22 cellular contexts compared by ENCODE assay signal in the genomic region with DNA sequence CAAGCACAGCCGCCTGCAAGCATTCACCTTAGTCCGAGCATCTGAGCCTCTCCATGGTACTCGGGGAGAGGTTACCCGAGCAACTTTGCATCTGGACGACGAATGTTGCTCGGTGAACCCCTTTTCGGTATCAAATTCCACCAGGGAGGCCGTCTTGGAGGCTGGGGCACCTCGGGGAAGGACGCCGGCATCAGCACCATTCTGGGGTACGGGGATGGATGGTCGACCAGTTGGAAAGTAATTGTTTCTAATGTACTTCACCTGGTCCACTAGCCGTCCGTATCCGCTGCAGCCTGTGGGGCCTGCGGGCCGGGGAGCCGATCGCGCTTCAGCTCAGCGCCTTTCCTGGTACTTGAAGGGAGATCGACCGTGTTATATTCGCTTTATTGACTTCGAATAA.
"Had no signal": no experiment of that assay in that cellular context is flagged by ENCODE, and none has a peak within 500 bp of the region (broad histone marks: within the 10 kb centered on the region; RNA-seq: fewer than 3 reads in every experiment).

No MANE protein-coding gene starts in this region.

- DNase-seq: activated CD4-positive, alpha-beta T cell treated with anti-CD3 and anti-CD28 coated beads for 1 hour; activated CD8-positive, alpha-beta memory T cell treated with anti-CD3 and anti-CD28 coated beads for 24 hours; activated CD8-positive, alpha-beta memory T cell treated with anti-CD3 and anti-CD28 coated beads, Interleukin-2, amount 50 U/mL, for 48 hours; activated naive CD4-positive, alpha-beta T cell; cerebellar nuclear complex; effector CD8-positive, alpha-beta T cell; heart right ventricle; immature natural killer cell; natural killer cell; stimulated activated CD4-positive, alpha-beta T cell treated with anti-CD3 and anti-CD28 coated beads, Interleukin-15, amount 100 ng/mL, for 24 hours; stimulated activated CD4-positive, alpha-beta T cell treated with anti-CD3 and anti-CD28 coated beads, Interleukin-2, amount 100 ng/mL, for 48 hours; transverse colon; WERI-Rb-1 had no signal

- H3K9me3 ChIP-seq: breast epithelium, gastroesophageal sphincter, heart right ventricle, neutrophil, transverse colon had no signal

- H3K4me3 ChIP-seq: breast epithelium, gastroesophageal sphincter, heart right ventricle, lung, skin epidermis, transverse colon had no signal

- H3K4me3 Mint-ChIP-seq: dendritic cell treated with granulocyte-macrophage colony-stimulating factor and Interleukin-4, amounts not matched to agents 40 ng/mL and 50 ng/mL, for 4 days; immature natural killer cell; natural killer cell; stimulated activated naive CD8-positive, alpha-beta T cell treated with anti-CD3 and anti-CD28 coated beads, Interleukin-15, Interleukin-2, amounts not matched to agents 100 ng/mL and 50 ng/mL, for 24 hours had no signal

- H3K4me1 Mint-ChIP-seq: immature natural killer cell, natural killer cell had no signal

- H3K27ac ChIP-seq: breast epithelium, gastroesophageal sphincter, heart right ventricle, neutrophil, parathyroid adenoma, skin epidermis, transverse colon, WERI-Rb-1 had no signal

- ATAC-seq: esophagus mucosa, gastroesophageal sphincter, heart right ventricle, natural killer cell had no signal

- H3K36me3 ChIP-seq: breast epithelium, gastroesophageal sphincter, heart right ventricle, neutrophil, transverse colon, WERI-Rb-1 had no signal

- H3K27me3 ChIP-seq: breast epithelium, transverse colon had no signal

- H3K9me3 Mint-ChIP-seq: dendritic cell treated with granulocyte-macrophage colony-stimulating factor and Interleukin-4, amounts not matched to agents 40 ng/mL and 50 ng/mL, for 4 days; natural killer cell had no signal

- H3K27ac Mint-ChIP-seq: dendritic cell treated with granulocyte-macrophage colony-stimulating factor and Interleukin-4, amounts not matched to agents 40 ng/mL and 50 ng/mL, for 4 days; natural killer cell; stimulated activated naive CD8-positive, alpha-beta T cell treated with anti-CD3 and anti-CD28 coated beads, Interleukin-15, Interleukin-2, amounts not matched to agents 100 ng/mL and 50 ng/mL, for 24 hours had no signal

- H3K36me3 Mint-ChIP-seq: immature natural killer cell, natural killer cell had no signal

- H3K4me1 ChIP-seq: breast epithelium, gastroesophageal sphincter, heart right ventricle, parathyroid adenoma, transverse colon had no signal
